ENCODE assay signal across 1 cellular context in genomic region chr3:71722693-71723092, GRCh38.
TF ChIP-seq lines count a peak whose summit lies in the region.

No MANE protein-coding gene starts in this region.

TF ChIP-seq in WTC11, 78 proteins besides CTCF, POLR2A, EP300 and RAD21 (continued from another document):
- TF ChIP-seq, protein P1, sequence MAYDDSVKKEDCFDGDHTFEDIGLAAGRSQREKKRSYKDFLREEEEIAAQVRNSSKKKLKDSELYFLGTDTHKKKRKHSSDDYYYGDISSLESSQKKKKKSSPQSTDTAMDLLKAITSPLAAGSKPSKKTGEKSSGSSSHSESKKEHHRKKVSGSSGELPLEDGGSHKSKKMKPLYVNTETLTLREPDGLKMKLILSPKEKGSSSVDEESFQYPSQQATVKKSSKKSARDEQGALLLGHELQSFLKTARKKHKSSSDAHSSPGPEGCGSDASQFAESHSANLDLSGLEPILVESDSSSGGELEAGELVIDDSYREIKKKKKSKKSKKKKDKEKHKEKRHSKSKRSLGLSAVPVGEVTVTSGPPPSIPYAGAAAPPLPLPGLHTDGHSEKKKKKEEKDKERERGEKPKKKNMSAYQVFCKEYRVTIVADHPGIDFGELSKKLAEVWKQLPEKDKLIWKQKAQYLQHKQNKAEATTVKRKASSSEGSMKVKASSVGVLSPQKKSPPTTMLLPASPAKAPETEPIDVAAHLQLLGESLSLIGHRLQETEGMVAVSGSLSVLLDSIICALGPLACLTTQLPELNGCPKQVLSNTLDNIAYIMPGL (CRISPR knock-in tag; IDR thresholded peaks at IDR 0.05) = no peak
- TF ChIP-seq, protein P2, sequence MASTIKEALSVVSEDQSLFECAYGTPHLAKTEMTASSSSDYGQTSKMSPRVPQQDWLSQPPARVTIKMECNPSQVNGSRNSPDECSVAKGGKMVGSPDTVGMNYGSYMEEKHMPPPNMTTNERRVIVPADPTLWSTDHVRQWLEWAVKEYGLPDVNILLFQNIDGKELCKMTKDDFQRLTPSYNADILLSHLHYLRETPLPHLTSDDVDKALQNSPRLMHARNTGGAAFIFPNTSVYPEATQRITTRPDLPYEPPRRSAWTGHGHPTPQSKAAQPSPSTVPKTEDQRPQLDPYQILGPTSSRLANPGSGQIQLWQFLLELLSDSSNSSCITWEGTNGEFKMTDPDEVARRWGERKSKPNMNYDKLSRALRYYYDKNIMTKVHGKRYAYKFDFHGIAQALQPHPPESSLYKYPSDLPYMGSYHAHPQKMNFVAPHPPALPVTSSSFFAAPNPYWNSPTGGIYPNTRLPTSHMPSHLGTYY (CRISPR knock-in tag; IDR thresholded peaks at IDR 0.05) = no peak
- TF ChIP-seq, protein P3, sequence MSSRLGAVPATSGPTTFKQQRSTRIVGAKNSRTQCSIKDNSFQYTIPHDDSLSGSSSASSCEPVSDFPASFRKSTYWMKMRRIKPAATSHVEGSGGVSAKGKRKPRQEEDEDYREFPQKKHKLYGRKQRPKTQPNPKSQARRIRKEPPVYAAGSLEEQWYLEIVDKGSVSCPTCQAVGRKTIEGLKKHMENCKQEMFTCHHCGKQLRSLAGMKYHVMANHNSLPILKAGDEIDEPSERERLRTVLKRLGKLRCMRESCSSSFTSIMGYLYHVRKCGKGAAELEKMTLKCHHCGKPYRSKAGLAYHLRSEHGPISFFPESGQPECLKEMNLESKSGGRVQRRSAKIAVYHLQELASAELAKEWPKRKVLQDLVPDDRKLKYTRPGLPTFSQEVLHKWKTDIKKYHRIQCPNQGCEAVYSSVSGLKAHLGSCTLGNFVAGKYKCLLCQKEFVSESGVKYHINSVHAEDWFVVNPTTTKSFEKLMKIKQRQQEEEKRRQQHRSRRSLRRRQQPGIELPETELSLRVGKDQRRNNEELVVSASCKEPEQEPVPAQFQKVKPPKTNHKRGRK (CRISPR knock-in tag; IDR thresholded peaks at IDR 0.05; ENCODE audit: borderline replicate concordance) = no peak
- no peak for TF ChIP-seq ESRRA (CRISPR knock-in tag; IDR thresholded peaks at IDR 0.05; ENCODE audit: borderline replicate concordance)
- TF ChIP-seq JUN (CRISPR knock-in tag; IDR thresholded peaks at IDR 0.05) = no peak
- no peak for TF ChIP-seq ATF1 (CRISPR knock-in tag; IDR thresholded peaks at IDR 0.05)
- no peak for TF ChIP-seq ZSCAN18 (CRISPR knock-in tag; IDR thresholded peaks at IDR 0.05)
